Comparison of ENCODE assay signal across 8 cellular contexts in the genomic region with DNA sequence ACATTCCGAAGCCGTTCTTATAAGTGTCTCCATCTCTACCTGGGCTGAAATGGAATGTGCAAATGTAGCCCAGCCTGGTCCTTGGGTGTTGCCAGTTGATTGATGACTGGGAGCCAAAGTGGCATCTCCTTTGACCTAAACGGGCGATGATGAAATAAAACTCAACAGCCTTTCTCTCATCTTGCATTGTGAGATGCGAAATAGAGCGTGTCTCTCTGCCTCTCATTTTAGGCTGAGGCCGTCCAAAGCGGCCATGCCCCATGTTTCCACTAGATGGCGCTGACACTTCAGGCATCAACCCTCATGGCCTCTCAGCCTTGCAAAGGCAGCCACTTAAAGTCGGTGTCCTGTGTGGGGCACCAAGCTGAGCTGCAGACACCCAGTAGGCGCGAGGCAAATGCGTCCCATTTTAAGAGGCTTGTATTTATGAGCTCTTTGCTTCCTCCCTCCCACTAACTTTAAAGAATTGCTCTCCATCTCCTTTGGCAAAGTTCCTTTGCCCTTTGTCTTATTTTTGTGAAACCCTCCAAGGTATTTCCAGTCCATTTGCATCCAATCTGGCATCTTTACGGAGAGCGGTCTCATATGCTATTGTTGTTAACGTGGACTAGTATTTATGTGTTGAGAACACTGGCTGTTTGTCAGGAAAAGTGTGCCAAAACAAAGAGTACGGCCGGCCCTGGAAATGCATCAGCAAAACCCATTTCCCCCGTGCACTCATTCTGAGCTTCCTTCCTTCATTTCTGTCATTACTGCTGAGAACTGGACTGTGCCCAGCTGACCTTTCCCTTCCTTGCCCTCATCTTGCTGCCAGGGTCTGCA. TPM values are rescaled to one million over a fixed set of nuclear protein-coding genes. Genes with fewer than 3 reads are reported as not detected.
DNase-seq lines count a peak whose midpoint lies in the region; ATAC-seq and TF ChIP-seq lines count a peak whose summit lies in the region.

No MANE protein-coding gene starts in this region.

- WGBS in psoas muscle, 3 donors: 21 to 25% (median 23%) methylated on average over 19 of the region's 19 CpGs

- no peaks in the 10 kb centered on the region for H3K27me3 ChIP-seq in psoas muscle (ENCODE audit: insufficient read depth in 3 of 3, low read length in 2 of 3)
- H3K27me3 ChIP-seq in uterus: no peaks in the 10 kb centered on the region

- CTCF ChIA-PET in HEK293 (lab: Yijun Ruan, JAX): interaction anchor here (0.5 to 5.3 kb wide), 45 partner anchors 9 to 901 kb away, joined by 3 to 39 read pairs (median 5); partner anchors contain the start of gene DDX47

- peaks cover 0 to 17% of the 10 kb centered on the region in 2 experiments for H3K36me3 ChIP-seq in HEK293 (ENCODE audit: control insufficient read depth in 2 of 2, insufficient read depth in 1 of 2, low read length in 2 of 2)
- no peaks in the 10 kb centered on the region for H3K36me3 ChIP-seq in psoas muscle (ENCODE audit: insufficient read depth in 1 of 2, low read depth in 1 of 2)
- no peaks in the 10 kb centered on the region for H3K36me3 ChIP-seq in uterus

- TF ChIP-seq POLR2A in NB4 (IDR thresholded peaks at IDR 0.05; ENCODE audit: extremely low read depth, insufficient read length) (no peak), uterus (IDR thresholded peaks at IDR 0.05) (no peak)

- no peaks in the 10 kb centered on the region for H3K9me3 Mint-ChIP-seq in activated naive CD8-positive, alpha-beta T cell treated with anti-CD3 and anti-CD28 coated beads, Interleukin-2, amount 10 ng/mL, durations not matched to agents 7 days and 5 days

- peaks cover 30% of the 10 kb centered on the region for H3K27me3 Mint-ChIP-seq in activated naive CD8-positive, alpha-beta T cell treated with anti-CD3 and anti-CD28 coated beads, Interleukin-2, amount 10 ng/mL, durations not matched to agents 7 days and 5 days

- ATAC-seq in activated naive CD8-positive, alpha-beta T cell treated with anti-CD3 and anti-CD28 coated beads, Interleukin-2, amount 10 ng/mL, durations not matched to agents 7 days and 5 days (ENCODE audit: low read depth): peak; percentile 98
- peak; percentile 88 to 97 (median 90) for ATAC-seq in psoas muscle

- H3K4me1 Mint-ChIP-seq in activated naive CD8-positive, alpha-beta T cell treated with anti-CD3 and anti-CD28 coated beads, Interleukin-2, amount 10 ng/mL, durations not matched to agents 7 days and 5 days: peaks cover 8% of the 10 kb centered on the region

- TF ChIP-seq CTCF in HEK293 (tag by site-specific recombination; IDR thresholded peaks at IDR 0.05): peak; percentile 95
- peak; percentile 95 for TF ChIP-seq CTCF in NB4 (IDR thresholded peaks at IDR 0.05; ENCODE audit: low read depth, low read length)
- peak; percentile 99 for TF ChIP-seq CTCF in psoas muscle (IDR thresholded peaks at IDR 0.05)
- peak; percentile 96 to 98 (median 96) for TF ChIP-seq CTCF in uterus (IDR thresholded peaks at IDR 0.05)

- H3K4me3 Mint-ChIP-seq in activated naive CD8-positive, alpha-beta T cell treated with anti-CD3 and anti-CD28 coated beads, Interleukin-2, amount 10 ng/mL, durations not matched to agents 7 days and 5 days: peak overlapping the region; percentile 33

- H3K36me3 Mint-ChIP-seq in activated naive CD8-positive, alpha-beta T cell treated with anti-CD3 and anti-CD28 coated beads, Interleukin-2, amount 10 ng/mL, durations not matched to agents 7 days and 5 days: no peaks in the 10 kb centered on the region

- intact Hi-C loops in cardiac septum (cut with DNase I): loop anchor here (1.0 to 10.0 kb wide), 4 partner anchors 67 to 316 kb away; no protein-coding TSS in a partner anchor
- intact Hi-C loops in psoas muscle (cut with DNase I): loop anchor here (1.0 to 10.0 kb wide), 7 partner anchors 66 to 318 kb away; partner anchors contain the start of gene FAM234B (in 1 of the 2)
- intact Hi-C loops in uterus (cut with DNase I; ENCODE audit: low total_unique reads): no loop called here

- DNase-seq in GM04504 (ENCODE audit: low read depth) (peak; percentile 65), NB4 (ENCODE audit: low read depth) (peak; percentile 85), SKM-1 treated with dmso at 0.1 percent for 144 hours (lab: John Stamatoyannopoulos, UW; ENCODE audit: unreplicated experiment) (peak; percentile 27), cardiac septum (ENCODE audit: low spot score) (peak; percentile 90), psoas muscle (peak; percentile 81 to 89), uterus (peak; percentile 88 to 90)
- DNase-seq in activated naive CD8-positive, alpha-beta T cell treated with anti-CD3 and anti-CD28 coated beads, Interleukin-2, amount 10 ng/mL, durations not matched to agents 7 days and 5 days: peak; percentile 85

- H3K4me3 ChIP-seq in HEK293 (ENCODE audit: low read depth, low read length): no peak overlapping the region
- no peak overlapping the region for H3K4me3 ChIP-seq in NB4 (ENCODE audit: low read depth, low read length)
- peak overlapping the region; percentile 8 for H3K4me3 ChIP-seq in psoas muscle
- H3K4me3 ChIP-seq in uterus: no peak overlapping the region

- H3K27ac ChIP-seq in HEK293 (ENCODE audit: extremely low read depth, low read depth, low read length) (no peak overlapping the region), psoas muscle (peak overlapping the region; percentile 30), uterus (peak overlapping the region; percentile 57 to 75)

- no peak overlapping the region for H3K27ac Mint-ChIP-seq in activated naive CD8-positive, alpha-beta T cell treated with anti-CD3 and anti-CD28 coated beads, Interleukin-2, amount 10 ng/mL, durations not matched to agents 7 days and 5 days

- H3K9me3 ChIP-seq in HEK293 (ENCODE audit: control insufficient read depth, insufficient read depth, low read depth, low read length) (no peaks in the 10 kb centered on the region), psoas muscle (no peaks in the 10 kb centered on the region), uterus (no peaks in the 10 kb centered on the region)

- H3K4me1 ChIP-seq in HEK293 (ENCODE audit: control insufficient read depth, insufficient read depth, low read length): peaks cover 6% of the 10 kb centered on the region; the same call in 1 of the 2 replicates
- H3K4me1 ChIP-seq in psoas muscle: no peaks in the 10 kb centered on the region
- H3K4me1 ChIP-seq in uterus: no peaks in the 10 kb centered on the region

- POLR2A ChIA-PET in HEK293 (lab: Yijun Ruan, JAX): no interaction called here
- POLR2A ChIA-PET in activated naive CD8-positive, alpha-beta T cell treated with anti-CD3 and anti-CD28 coated beads, Interleukin-2, amount 10 ng/mL, durations not matched to agents 7 days and 5 days (lab: Charles Lee): interaction anchor here (1.9 kb wide), 1 partner anchor 296 kb away, joined by 4 read pairs; no protein-coding TSS in a partner anchor

TF ChIP-seq in HEK293, 187 proteins besides CTCF, POLR2A, EP300 and RAD21 (continues in another document):
- TF ChIP-seq ZNF114 (tag by site-specific recombination; IDR thresholded peaks at IDR 0.05): no peak
- peak; percentile 28; the same call in 1 of the 2 replicates for TF ChIP-seq ZNF629 (tag by site-specific recombination; IDR thresholded peaks at IDR 0.05)
- peak; percentile 66; the same call in 1 of the 2 replicates for TF ChIP-seq TRIM28 (IDR thresholded peaks at IDR 0.05; ENCODE audit: borderline replicate concordance, low read length)
- 0 out of 2 replicates have a peak, but pooled peaks have one; percentile 39 for TF ChIP-seq ZBTB17 (tag by site-specific recombination; IDR thresholded peaks at IDR 0.05)
- no peak for TF ChIP-seq ZNF202 (tag by site-specific recombination; IDR thresholded peaks at IDR 0.05; ENCODE audit: borderline replicate concordance)
- no peak for TF ChIP-seq ZNF266 (tag by site-specific recombination; IDR thresholded peaks at IDR 0.05; ENCODE audit: low read depth)
- TF ChIP-seq ZNF426 (tag by site-specific recombination; IDR thresholded peaks at IDR 0.05): no peak
- no peak for TF ChIP-seq KLF7 (tag by site-specific recombination; IDR thresholded peaks at IDR 0.05; ENCODE audit: borderline replicate concordance)
- TF ChIP-seq PRDM1 (tag by site-specific recombination; IDR thresholded peaks at IDR 0.05): no peak
- peak; percentile 57; the same call in 1 of the 2 replicates for TF ChIP-seq ZNF561 (tag by site-specific recombination; IDR thresholded peaks at IDR 0.05; ENCODE audit: borderline replicate concordance)
- TF ChIP-seq TCF7L2 (IDR thresholded peaks at IDR 0.05; ENCODE audit: borderline replicate concordance, low read depth, low read length): no peak
- TF ChIP-seq ZNF394 (tag by site-specific recombination; IDR thresholded peaks at IDR 0.05; ENCODE audit: borderline replicate concordance): no peak
- peak; percentile 85 for TF ChIP-seq ZSCAN30 (tag by site-specific recombination; IDR thresholded peaks at IDR 0.05)
- no peak for TF ChIP-seq ZNF529 (tag by site-specific recombination; IDR thresholded peaks at IDR 0.05; ENCODE audit: insufficient replicate concordance)
- TF ChIP-seq ZNF175 (tag by site-specific recombination; IDR thresholded peaks at IDR 0.05): no peak
- peak; percentile 95 for TF ChIP-seq ZNF692 (tag by site-specific recombination; IDR thresholded peaks at IDR 0.05)
- peak; percentile 49; the same call in 1 of the 2 replicates for TF ChIP-seq ZIC2 (tag by site-specific recombination; IDR thresholded peaks at IDR 0.05)
- no peak for TF ChIP-seq ZNF623 (tag by site-specific recombination; IDR thresholded peaks at IDR 0.05)
- peak; percentile 94 for TF ChIP-seq ZBTB8A (tag by site-specific recombination; IDR thresholded peaks at IDR 0.05)

RNA-seq across cellular contexts. Expression of gene GPRC5A, which starts 25.0 kb away (rescaled TPM):
- not detected for total RNA-seq in activated naive CD8-positive, alpha-beta T cell treated with anti-CD3 and anti-CD28 coated beads, Interleukin-2, amount 10 ng/mL, durations not matched to agents 7 days and 5 days
- 0.78 TPM for total RNA-seq in cardiac septum
- total RNA-seq in psoas muscle: under 1 TPM; 0.28 to 0.99 (median 0.36) TPM
- polyA plus RNA-seq in psoas muscle: under 1 TPM; 0.09 to 0.10 (median 0.09) TPM
- total RNA-seq in uterus: 10 to 100 TPM in 3 of 4 donors, 1 to 10 TPM in 1; 2.0 to 13.2 (median 12.4) TPM

RNA-seq across cellular contexts. Expression of gene GPRC5D, which starts 35.6 kb away (rescaled TPM):
- total RNA-seq in activated naive CD8-positive, alpha-beta T cell treated with anti-CD3 and anti-CD28 coated beads, Interleukin-2, amount 10 ng/mL, durations not matched to agents 7 days and 5 days: not detected
- total RNA-seq in cardiac septum (not detected), psoas muscle (not detected), uterus (not detected)
- not detected for polyA plus RNA-seq in psoas muscle

Comparison
In these comparisons a context has a peak if more than half of its experiments do, and no peak if none do; other contexts are left out.
1. DNase-seq: peak in every context shown above with its lines; median percentile 90 in cardiac septum; 89 in uterus; 85 in NB4; 85 in activated naive CD8-positive, alpha-beta T cell treated with anti-CD3 and anti-CD28 coated beads, Interleukin-2, amount 10 ng/mL, durations not matched to agents 7 days and 5 days; 85 in psoas muscle; 65 in GM04504; 27 in SKM-1 treated with dmso at 0.1 percent for 144 hours.